17 cellular contexts compared by ENCODE assay signal in genomic region chr13:87094646-87095045, GRCh38.
DNase-seq lines count a peak whose midpoint lies in the region; ATAC-seq and TF ChIP-seq lines count a peak whose summit lies in the region.
"Had no signal": no experiment of that assay in that cellular context is flagged by ENCODE, and none has a peak within 500 bp of the region (broad histone marks: within the 10 kb centered on the region; RNA-seq: fewer than 3 reads in every experiment).

No MANE protein-coding gene starts in this region.

- no peaks in the 10 kb centered on the region for H3K79me2 ChIP-seq in PC-3 (ENCODE audit: low read length)

- H3F3A ChIP-seq in PC-3 (ENCODE audit: low read length, unreplicated experiment): no peaks in the 10 kb centered on the region

- no peaks in the 10 kb centered on the region for H4K20me1 ChIP-seq in PC-3 (ENCODE audit: low read length)

- no peak overlapping the region for H3K4me2 ChIP-seq in PC-3 (ENCODE audit: low read length)

- no peaks in the 10 kb centered on the region for H3K9me3 ChIP-seq in PC-3 (ENCODE audit: low read length)
- H3K9me3 ChIP-seq: gastrocnemius medialis, SJSA1, suprapubic skin had no signal

- peaks cover 19% of the 10 kb centered on the region for H3K4me1 ChIP-seq in PC-3 (ENCODE audit: insufficient read depth, low read length)
- H3K4me1 ChIP-seq: gastrocnemius medialis, SJSA1, suprapubic skin had no signal

- H3K36me3 ChIP-seq in PC-3 (ENCODE audit: low read depth, low read length): no peaks in the 10 kb centered on the region
- H3K36me3 ChIP-seq in kidney epithelial cell (ENCODE audit: control insufficient read depth, insufficient read depth, low read length): no peaks in the 10 kb centered on the region
- H3K36me3 ChIP-seq: gastrocnemius medialis, SJSA1, suprapubic skin had no signal

- H2AFZ ChIP-seq in PC-3 (ENCODE audit: low read length): no peak overlapping the region; the same call in 1 of the 2 replicates

- POLR2A ChIA-PET in PC-3 (lab: Charles Lee; ENCODE audit: unreplicated experiment): no interaction called here

- H3K27ac ChIP-seq in PC-3 (ENCODE audit: low read length): no peak overlapping the region
- H3K27ac ChIP-seq: gastrocnemius medialis, SJSA1, suprapubic skin had no signal

- ATAC-seq in PC-3 (no peak), GM19397 (IDR thresholded peaks at IDR 0.05; ENCODE audit: unreplicated experiment) (no peak), GM18858 (IDR thresholded peaks at IDR 0.05; ENCODE audit: unreplicated experiment) (no peak), GM18873 (IDR thresholded peaks at IDR 0.05; ENCODE audit: low FRiP score, unreplicated experiment) (no peak)
- ATAC-seq: gastrocnemius medialis, left lobe of liver had no signal

- TF ChIP-seq CTCF in PC-3 (conservative IDR thresholded peaks at IDR 0.05; ENCODE audit: low read depth, low read length) (no peak), kidney epithelial cell (IDR thresholded peaks at IDR 0.05; ENCODE audit: insufficient read depth, low read length, poor library complexity, severe bottlenecking) (no peak)

- DNase-seq in ELF-1 (ENCODE audit: low read depth, low spot score) (peak; percentile 13), MV-4-11 (lab: John Stamatoyannopoulos, UW) (peak; percentile 3), PC-3 (peak; percentile 5), kidney epithelial cell (ENCODE audit: low read depth) (peak; percentile 4), COLO668 (lab: John Stamatoyannopoulos, UW; ENCODE audit: unreplicated experiment) (no peak)
- DNase-seq: activated CD4-positive, alpha-beta T cell treated with anti-CD3 and anti-CD28 coated beads for 48 hours; activated naive CD4-positive, alpha-beta T cell; COR-L47; gastrocnemius medialis; NCI-H1417 treated with DMSO at 0.1 percent for 48 hours; T1000 had no signal

- H3K4me3 ChIP-seq in PC-3 (ENCODE audit: low read length) (no peak overlapping the region), kidney epithelial cell (ENCODE audit: low read depth, low read length) (no peak overlapping the region)
- H3K4me3 ChIP-seq: gastrocnemius medialis, SJSA1, suprapubic skin had no signal

- CTCF ChIA-PET in PC-3 (lab: Charles Lee): no interaction called here

- no TSS peak for BruUV-seq in PC-3 (replicated peaks; lab: Mats Ljungman, UMichigan)

- H3K9ac ChIP-seq in PC-3 (ENCODE audit: low read length): no peak overlapping the region

- H3K9me2 ChIP-seq in PC-3 (replicated peaks; ENCODE audit: low read length): no peaks in the 10 kb centered on the region

- H3K27me3 ChIP-seq in PC-3 (ENCODE audit: low read length) (no peaks in the 10 kb centered on the region), kidney epithelial cell (ENCODE audit: control insufficient read depth, insufficient read depth, low read length) (no peaks in the 10 kb centered on the region)
- H3K27me3 ChIP-seq: gastrocnemius medialis, SJSA1, suprapubic skin had no signal

- intact Hi-C loops in PC-3 (cut with micrococcal nuclease): no loop called here
